ENCODE assay signal across 21 cellular contexts in genomic region chr1:160359559-160360226, GRCh38. TPM values are rescaled to one million over a fixed set of nuclear protein-coding genes. Genes with fewer than 3 reads are reported as not detected.
DNase-seq lines count a peak whose midpoint lies in the region; ATAC-seq, FAIRE-seq and TF ChIP-seq lines count a peak whose summit lies in the region.
"Had no signal": no experiment of that assay in that cellular context is flagged by ENCODE, and none has a peak within 500 bp of the region (broad histone marks: within the 10 kb centered on the region; RNA-seq: fewer than 3 reads in every experiment).

No MANE protein-coding gene starts in this region.

- no peak for ATAC-seq in GM19452 (IDR thresholded peaks at IDR 0.05; ENCODE audit: unreplicated experiment)
- ATAC-seq: natural killer cell treated with Interleukin-12 subunit alpha and Interleukin-12 subunit beta and Interleukin-15 and Interleukin-18, amount 100 ng/mL, for 72 hours; stimulated activated effector memory CD8-positive, alpha-beta T cell treated with anti-CD3 and anti-CD28 coated beads, Interleukin-12 subunit alpha, Interleukin-12 subunit beta, amount 100 ng/mL, for 72 hours had no signal

- H3K27me3 Mint-ChIP-seq in endothelial cell (ENCODE audit: unreplicated experiment) (peaks cover 4% of the 10 kb centered on the region), progenitor cell of endocrine pancreas (no peaks in the 10 kb centered on the region)
- H3K27me3 Mint-ChIP-seq: memory B cell; natural killer cell treated with Interleukin-12 subunit alpha and Interleukin-12 subunit beta and Interleukin-15 and Interleukin-18, amount 100 ng/mL, for 72 hours had no signal

- no peak for FAIRE-seq in GM12892 (lab: Jason Lieb, UNC)
- FAIRE-seq: GM19239, kidney had no signal

- in situ Hi-C loops in GM13977 (cut with MboI; ENCODE audit: low pct_unique_long_range_greater_than_20kb, low sequenced_read_pairs, unreplicated experiment): no loop called here

- TF ChIP-seq POLR2A in GM12892 (IDR thresholded peaks at IDR 0.05; ENCODE audit: low read depth, low read length): 0 out of 2 replicates have a peak, but pooled peaks have one; percentile 5

- DNase-seq in GM12892 (ENCODE audit: insufficient read length) (no peak), NCI-H446 treated with DMSO at 0.1 percent for 48 hours (lab: John Stamatoyannopoulos, UW) (peak; percentile 10), endothelial cell (ENCODE audit: low spot score) (no peak), progenitor cell of endocrine pancreas (ENCODE audit: low spot score, unreplicated experiment) (no peak), GM13977 (ENCODE audit: low spot score) (no peak), epidermal melanocyte (ENCODE audit: insufficient read length, low spot score) (no peak)
- DNase-seq: activated CD4-positive, CD25-positive, alpha-beta regulatory T cell; DMS53; kidney; NCI-H1436; SHP77; stimulated activated CD4-positive, alpha-beta T cell treated with anti-CD3 and anti-CD28 coated beads, Interleukin-12 subunit alpha, Interleukin-12 subunit beta, amount 100 ng/mL, for 4 hours; T-helper 1 cell; tibial artery had no signal

- H3K4me3 Mint-ChIP-seq in endothelial cell (ENCODE audit: unreplicated experiment) (peak overlapping the region; percentile 81), progenitor cell of endocrine pancreas (ENCODE audit: low read depth) (no peak overlapping the region)
- H3K4me3 Mint-ChIP-seq: memory B cell; natural killer cell treated with Interleukin-12 subunit alpha and Interleukin-12 subunit beta and Interleukin-15 and Interleukin-18, amount 100 ng/mL, for 72 hours; stimulated activated effector memory CD8-positive, alpha-beta T cell treated with anti-CD3 and anti-CD28 coated beads, Interleukin-12 subunit alpha, Interleukin-12 subunit beta, amount 100 ng/mL, for 72 hours had no signal

- TF ChIP-seq CTCF in endothelial cell (IDR thresholded peaks at IDR 0.05; ENCODE audit: unreplicated experiment) (no peak), progenitor cell of endocrine pancreas (IDR thresholded peaks at IDR 0.05; ENCODE audit: unreplicated experiment) (no peak), GM13977 (IDR thresholded peaks at IDR 0.05; ENCODE audit: extremely low read depth, insufficient read depth, missing control alignments) (no peak)

- H3K9me3 Mint-ChIP-seq in endothelial cell (ENCODE audit: unreplicated experiment) (no peaks in the 10 kb centered on the region), progenitor cell of endocrine pancreas (ENCODE audit: low read depth) (no peaks in the 10 kb centered on the region)
- H3K9me3 Mint-ChIP-seq: memory B cell; natural killer cell treated with Interleukin-12 subunit alpha and Interleukin-12 subunit beta and Interleukin-15 and Interleukin-18, amount 100 ng/mL, for 72 hours; stimulated activated effector memory CD8-positive, alpha-beta T cell treated with anti-CD3 and anti-CD28 coated beads, Interleukin-12 subunit alpha, Interleukin-12 subunit beta, amount 100 ng/mL, for 72 hours had no signal

- H3K36me3 Mint-ChIP-seq in endothelial cell (ENCODE audit: low read depth, unreplicated experiment) (peaks cover 57% of the 10 kb centered on the region), progenitor cell of endocrine pancreas (ENCODE audit: insufficient read depth) (peaks cover 15% of the 10 kb centered on the region)

- H3K4me1 Mint-ChIP-seq in endothelial cell (ENCODE audit: unreplicated experiment): peaks cover 35% of the 10 kb centered on the region
- H3K4me1 Mint-ChIP-seq in progenitor cell of endocrine pancreas (ENCODE audit: low read depth): peaks cover 8% of the 10 kb centered on the region

- H3K27ac Mint-ChIP-seq in endothelial cell (ENCODE audit: unreplicated experiment) (no peak overlapping the region), progenitor cell of endocrine pancreas (peak overlapping the region; percentile 43)
- H3K27ac Mint-ChIP-seq: natural killer cell treated with Interleukin-12 subunit alpha and Interleukin-12 subunit beta and Interleukin-15 and Interleukin-18, amount 100 ng/mL, for 72 hours had no signal

RNA-seq across cellular contexts. Expression of gene NHLH1, which starts 7.2 kb away (rescaled TPM):
- polyA plus RNA-seq in GM12892 (2012; ENCODE audit: missing spikeins): 1.1 TPM
- total RNA-seq in endothelial cell (ENCODE audit: unreplicated experiment) (1.2 TPM), progenitor cell of endocrine pancreas (0.78 and 0.96 TPM in 2 replicates)
- total RNA-seq: ascending aorta, dermis microvascular lymphatic vessel endothelial cell had no signal

RNA-seq across cellular contexts. Expression of gene NCSTN, which starts 16.5 kb away (rescaled TPM):
- 46.0 TPM for polyA plus RNA-seq in GM12892 (2012; ENCODE audit: missing spikeins)
- total RNA-seq in endothelial cell (ENCODE audit: unreplicated experiment) (115 TPM), progenitor cell of endocrine pancreas (139 and 142 TPM in 2 replicates)

RNA-seq across cellular contexts. Expression of gene COPA, which starts 16.6 kb away (rescaled TPM):
- polyA plus RNA-seq in GM12892 (2012; ENCODE audit: missing spikeins): 81.7 TPM
- total RNA-seq in endothelial cell (ENCODE audit: unreplicated experiment) (178 TPM), progenitor cell of endocrine pancreas (143 and 151 TPM in 2 replicates)

RNA-seq across cellular contexts. Expression of gene VANGL2, which starts 40.7 kb away (rescaled TPM):
- 0.47 TPM for polyA plus RNA-seq in GM12892 (2012; ENCODE audit: missing spikeins)
- 79.8 TPM for total RNA-seq in endothelial cell (ENCODE audit: unreplicated experiment)
- 75.6 and 80.4 TPM in 2 replicates for total RNA-seq in progenitor cell of endocrine pancreas
- total RNA-seq: dermis microvascular lymphatic vessel endothelial cell; natural killer cell treated with Interleukin-12 subunit alpha and Interleukin-12 subunit beta and Interleukin-15 and Interleukin-18, amount 100 ng/mL, for 72 hours had no signal
